ENCODE assay signal across 9 cellular contexts in genomic region chr17:66533572-66533971, GRCh38.
DNase-seq lines count a peak whose midpoint lies in the region; ATAC-seq and TF ChIP-seq lines count a peak whose summit lies in the region.
"Had no signal": no experiment of that assay in that cellular context is flagged by ENCODE, and none has a peak within 500 bp of the region (broad histone marks: within the 10 kb centered on the region; RNA-seq: fewer than 3 reads in every experiment).

No MANE protein-coding gene starts in this region.

- H3K9me3 Mint-ChIP-seq in endothelial cell (ENCODE audit: unreplicated experiment), result no peaks in the 10 kb centered on the region

- no peak for TF ChIP-seq POLR2A in transverse colon (IDR thresholded peaks at IDR 0.05)

- H3K4me1 ChIP-seq in muscle layer of colon (ENCODE audit: insufficient read depth, low read length), result peaks cover 51% of the 10 kb centered on the region
- H3K4me1 ChIP-seq in transverse colon, result peaks cover 0 to 20% (median 12%) of the 10 kb centered on the region in 4 donors

- no peak overlapping the region for H3K4me3 Mint-ChIP-seq in endothelial cell (ENCODE audit: unreplicated experiment)

- no peak overlapping the region for H3K27ac Mint-ChIP-seq in endothelial cell (ENCODE audit: unreplicated experiment)

- H3K36me3 Mint-ChIP-seq in endothelial cell (ENCODE audit: low read depth, unreplicated experiment), result no peaks in the 10 kb centered on the region

- H3K27me3 Mint-ChIP-seq in endothelial cell (ENCODE audit: unreplicated experiment), result peaks cover 1% of the 10 kb centered on the region

- no peak overlapping the region for H3K9ac ChIP-seq in muscle layer of colon (ENCODE audit: low read length)

- 40 to 71% methylated on average over 4 to 9 of the region's 9 CpGs for WGBS in transverse colon (ENCODE audit: low coverage in 1 of 2), 2 donors

- H3K27ac ChIP-seq in muscle layer of colon (ENCODE audit: low read depth, low read length) (peak overlapping the region; percentile 77), transverse colon (peak overlapping the region; percentile 7 to 80 (median 72))

- H3K9me3 ChIP-seq in muscle layer of colon (ENCODE audit: low read length), result no peaks in the 10 kb centered on the region
- no peaks in the 10 kb centered on the region for H3K9me3 ChIP-seq in transverse colon

- peak; percentile 42 for DNase-seq in SK-N-DZ (ENCODE audit: low spot score)
- DNase-seq in endothelial cell (ENCODE audit: low spot score), result peak; percentile 7
- DNase-seq in transverse colon, result no peak
- DNase-seq in cortex of kidney (lab: John Stamatoyannopoulos, UW), result no peak
- no peak for DNase-seq in dermis blood vessel endothelial cell
- DNase-seq: NCI-H2029 treated with DMSO at 0.1 percent for 48 hours; stimulated activated CD4-positive, alpha-beta T cell treated with anti-CD3 and anti-CD28 coated beads, Interleukin-4, amount 100 ng/mL, for 24 hours had no signal

- no peak for TF ChIP-seq CTCF in endothelial cell (IDR thresholded peaks at IDR 0.05; ENCODE audit: unreplicated experiment)
- no peak for TF ChIP-seq CTCF in transverse colon (IDR thresholded peaks at IDR 0.05)

- no peak for TF ChIP-seq EP300 in transverse colon (IDR thresholded peaks at IDR 0.05; ENCODE audit: low read depth)

- H3K4me3 ChIP-seq in muscle layer of colon (ENCODE audit: low read depth in 1 of 2, low read length in 2 of 2) (peak overlapping the region in 1 of 2 donors; percentile 32), transverse colon (no peak overlapping the region)

- in situ Hi-C loops in transverse colon (cut with MboI; ENCODE audit: low pct_ligation_motif_present in 1 of 4, low pct_unique_long_range_greater_than_20kb in 1 of 4, low sequenced_read_pairs in 3 of 4), result no loop called here

- intact Hi-C loops in transverse colon (cut with DNase I; ENCODE audit: low total_unique reads), result no loop called here

- H3K27me3 ChIP-seq in muscle layer of colon (ENCODE audit: control insufficient read depth in 1 of 2, insufficient read depth in 2 of 2, low read length in 2 of 2) (no peaks in the 10 kb centered on the region), transverse colon (no peaks in the 10 kb centered on the region)

- ATAC-seq in HG03378 (IDR thresholded peaks at IDR 0.05; ENCODE audit: unreplicated experiment), result no peak

- no peaks in the 10 kb centered on the region for H3K36me3 ChIP-seq in muscle layer of colon (ENCODE audit: insufficient read depth, low read length)
- no peaks in the 10 kb centered on the region for H3K36me3 ChIP-seq in transverse colon

- no peaks in the 10 kb centered on the region for H3K4me1 Mint-ChIP-seq in endothelial cell (ENCODE audit: unreplicated experiment)

Comparison
In these comparisons a context has a peak if more than half of its experiments do, and no peak if none do; other contexts are left out.
1. DNase-seq: peak in SK-N-DZ (single experiment) and endothelial cell (single experiment); none in transverse colon (single experiment), cortex of kidney (single experiment) and dermis blood vessel endothelial cell (single experiment).